In the genomic region with DNA sequence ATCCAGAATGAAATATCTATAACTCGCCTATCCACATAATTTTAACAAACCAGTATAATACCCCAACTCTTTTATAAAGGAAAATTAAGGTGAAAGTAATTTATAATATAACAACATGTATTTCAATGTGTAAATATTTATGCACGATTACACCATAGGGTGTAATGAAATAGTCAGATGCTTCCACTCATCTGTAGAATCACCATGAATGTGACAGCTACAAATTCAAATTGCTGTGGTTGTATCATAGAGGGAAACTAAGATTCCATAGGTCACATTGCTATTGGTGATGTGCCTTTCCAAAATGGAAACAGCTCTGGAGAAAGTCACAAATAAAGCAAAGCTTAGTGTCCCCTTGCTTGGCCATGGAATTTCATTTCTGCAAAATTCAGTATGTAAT, we compare ENCODE assay signal across 20 cellular contexts.
DNase-seq lines count a peak whose midpoint lies in the region; ATAC-seq and TF ChIP-seq lines count a peak whose summit lies in the region.
"Had no signal": no experiment of that assay in that cellular context is flagged by ENCODE, and none has a peak within 500 bp of the region (broad histone marks: within the 10 kb centered on the region; RNA-seq: fewer than 3 reads in every experiment).

No MANE protein-coding gene starts in this region.

- H3K36me3 ChIP-seq in IMR-90 (ENCODE audit: control insufficient read depth, insufficient read depth, low read length) (no peaks in the 10 kb centered on the region), ascending aorta (no peaks in the 10 kb centered on the region), smooth muscle cell (ENCODE audit: low read depth) (no peaks in the 10 kb centered on the region)
- H3K36me3 ChIP-seq: colonic mucosa had no signal

- H3K9me3 Mint-ChIP-seq in type B pancreatic cell: no peaks in the 10 kb centered on the region
- H3K9me3 Mint-ChIP-seq: naive thymus-derived CD8-positive, alpha-beta T cell had no signal

- dilution Hi-C loops in IMR-90 (cut with HindIII; ENCODE audit: low sequenced_read_pairs, unreplicated experiment): loop anchor here (25.0 kb wide), 1 partner anchor 97 kb away; a partner anchor contains a TSS

- H2AFZ ChIP-seq in IMR-90 (replicated peaks; ENCODE audit: low read length, poor library complexity) (no peak overlapping the region), smooth muscle cell (ENCODE audit: low read depth) (no peak overlapping the region)
- H2AFZ ChIP-seq: parathyroid adenoma had no signal

- no peak overlapping the region for H3K4me3 Mint-ChIP-seq in type B pancreatic cell
- H3K4me3 Mint-ChIP-seq: naive thymus-derived CD8-positive, alpha-beta T cell had no signal

- peaks cover 10% of the 10 kb centered on the region for H3K9me1 ChIP-seq in IMR-90 (ENCODE audit: insufficient read depth, low read length)

- peak overlapping the region; percentile 21 to 76; a peak in 3 of 4 replicates for H4K8ac ChIP-seq in IMR-90 (ENCODE audit: low read depth in 2 of 2, low read length in 2 of 2)

- H3K27ac Mint-ChIP-seq in type B pancreatic cell: no peak overlapping the region
- H3K27ac Mint-ChIP-seq: naive thymus-derived CD8-positive, alpha-beta T cell had no signal

- peak overlapping the region; percentile 65 for H3K56ac ChIP-seq in IMR-90 (ENCODE audit: extremely low read depth, insufficient read depth, low read length)

- no peaks in the 10 kb centered on the region for H3K79me2 ChIP-seq in smooth muscle cell (ENCODE audit: low read depth)
- H3K79me2 ChIP-seq: parathyroid adenoma had no signal

- H2BK20ac ChIP-seq in IMR-90 (ENCODE audit: low read depth, low read length): peak overlapping the region; percentile 58

- H3K23ac ChIP-seq in IMR-90 (ENCODE audit: low read depth, low read length): peak overlapping the region; percentile 13; the same call in 1 of the 2 replicates

- H3K4me1 ChIP-seq in IMR-90 (ENCODE audit: control insufficient read depth, insufficient read depth, low read length) (peaks cover 21% of the 10 kb centered on the region), ascending aorta (peaks cover 6 to 72% of the 10 kb centered on the region in 2 donors), smooth muscle cell (ENCODE audit: low read depth) (peaks cover 7% of the 10 kb centered on the region)
- H3K4me1 ChIP-seq: colonic mucosa, parathyroid adenoma had no signal

- no peaks in the 10 kb centered on the region for H3K27me3 Mint-ChIP-seq in type B pancreatic cell

- peak overlapping the region; percentile 2; the same call in 1 of the 2 replicates for H2AK5ac ChIP-seq in IMR-90 (ENCODE audit: low read depth, low read length)

- peak overlapping the region; percentile 63; the same call in 1 of the 3 replicates for H2BK15ac ChIP-seq in IMR-90 (ENCODE audit: low read depth, low read length)

- DNase-seq in IMR-90: peak; percentile 44
- no peak for DNase-seq in ascending aorta (ENCODE audit: low spot score in 2 of 2)
- peak; percentile 28 for DNase-seq in fibroblast of pulmonary artery (ENCODE audit: low read depth)
- no peak for DNase-seq in smooth muscle cell (lab: John Stamatoyannopoulos, UW; ENCODE audit: unreplicated experiment)
- no peak for DNase-seq in type B pancreatic cell (ENCODE audit: extremely low spot score, unreplicated experiment)
- DNase-seq: activated CD4-positive, alpha-beta T cell treated with anti-CD3 and anti-CD28 coated beads for 48 hours; activated CD8-positive, alpha-beta memory T cell treated with anti-CD3 and anti-CD28 coated beads, Interleukin-2, amount 50 U/mL, for 4 hours; activated gamma-delta T cell treated with Interleukin-2 at 50 U/mL for 16 hours; anterior cingulate cortex; colonic mucosa; naive thymus-derived CD8-positive, alpha-beta T cell; NCI-H1417; NCI-H2171; stimulated activated CD8-positive, alpha-beta memory T cell treated with anti-CD3 and anti-CD28 coated beads, Interleukin-4, amount 100 ng/mL, for 48 hours; substantia nigra had no signal

- in situ Hi-C loops in IMR-90 (cut with MboI; ENCODE audit: low sequenced_read_pairs): no loop called here

- no peak for TF ChIP-seq POLR2A in IMR-90 (IDR thresholded peaks at IDR 0.05; ENCODE audit: low read depth, low read length)

- peak overlapping the region; percentile 80; the same call in 1 of the 2 replicates for H3K27ac ChIP-seq in IMR-90 (ENCODE audit: insufficient read depth, low read length)
- peak overlapping the region; percentile 58 to 76 for H3K27ac ChIP-seq in ascending aorta
- H3K27ac ChIP-seq in smooth muscle cell (ENCODE audit: low read depth): peak overlapping the region; percentile 50
- H3K27ac ChIP-seq: colonic mucosa, parathyroid adenoma, skin epidermis had no signal

- peak overlapping the region; percentile 70 for H2BK120ac ChIP-seq in IMR-90 (ENCODE audit: low read depth, low read length)

- no peak overlapping the region for H2AK9ac ChIP-seq in IMR-90 (replicated peaks; ENCODE audit: low read depth, low read length, poor library complexity)

- peak overlapping the region; percentile 44 for H3K4ac ChIP-seq in IMR-90 (ENCODE audit: low read depth, low read length)

- no peak for ATAC-seq in IMR-90 (ENCODE audit: low read depth)
- no peak for ATAC-seq in HG03439 (IDR thresholded peaks at IDR 0.05; ENCODE audit: unreplicated experiment)
- ATAC-seq in GM18868 (IDR thresholded peaks at IDR 0.05; ENCODE audit: unreplicated experiment): no peak
- ATAC-seq: naive thymus-derived CD8-positive, alpha-beta T cell had no signal

- peak overlapping the region; percentile 11 for H3K14ac ChIP-seq in IMR-90 (replicated peaks; ENCODE audit: low read depth, low read length)

- WGBS in IMR-90 (ENCODE audit: extremely low coverage in 2 of 2, insufficient read length in 1 of 2), 2 experiments: no CpG with 5 or more reads among the region's 2 CpGs
- WGBS in smooth muscle cell (ENCODE audit: low lambda C conversion rate): 29% methylated on average over 2 of the region's 2 CpGs

- peaks cover 4% of the 10 kb centered on the region for H3K36me3 Mint-ChIP-seq in type B pancreatic cell
- H3K36me3 Mint-ChIP-seq: naive thymus-derived CD8-positive, alpha-beta T cell had no signal

- CTCF ChIA-PET in IMR-90 (lab: Yijun Ruan, JAX): interaction anchor here (1.5 to 6.1 kb wide), 3 partner anchors 8 to 95 kb away, joined by 3 to 46 read pairs (median 7); a partner anchor contains a TSS

- TF ChIP-seq CTCF in IMR-90 (conservative IDR thresholded peaks at IDR 0.05; ENCODE audit: low read depth, low read length): no peak
- no peak for TF ChIP-seq CTCF in ascending aorta (IDR thresholded peaks at IDR 0.05)
- no peak for TF ChIP-seq CTCF in fibroblast of pulmonary artery (IDR thresholded peaks at IDR 0.05; ENCODE audit: low read length, missing control alignments)
- TF ChIP-seq CTCF in smooth muscle cell (IDR thresholded peaks at IDR 0.05; ENCODE audit: borderline replicate concordance, insufficient read depth, poor library complexity, severe bottlenecking): no peak
- no peak for TF ChIP-seq CTCF in type B pancreatic cell (conservative IDR thresholded peaks at IDR 0.05)

- H3K18ac ChIP-seq in IMR-90 (ENCODE audit: low read depth, low read length): peak overlapping the region; percentile 91; the same call in 1 of the 2 replicates

- H3K4me1 Mint-ChIP-seq in type B pancreatic cell (ENCODE audit: unreplicated experiment): peaks cover 12% of the 10 kb centered on the region

- POLR2A ChIA-PET in IMR-90 (lab: Charles Lee; ENCODE audit: unreplicated experiment): interaction anchor here (0.5 to 3.6 kb wide), 2 partner anchors 95 to 104 kb away, joined by 3 to 26 read pairs; a partner anchor contains a TSS

- H3K27me3 ChIP-seq in IMR-90 (ENCODE audit: control insufficient read depth, insufficient read depth, low read length): no peaks in the 10 kb centered on the region
- H3K27me3 ChIP-seq in ascending aorta: no peaks in the 10 kb centered on the region
- H3K27me3 ChIP-seq in smooth muscle cell (ENCODE audit: low read depth): no peaks in the 10 kb centered on the region
- H3K27me3 ChIP-seq: colonic mucosa had no signal

- H3K9me3 ChIP-seq in IMR-90 (ENCODE audit: control insufficient read depth, insufficient read depth, low read length): no peaks in the 10 kb centered on the region
- H3K9me3 ChIP-seq in ascending aorta: no peaks in the 10 kb centered on the region
- no peaks in the 10 kb centered on the region for H3K9me3 ChIP-seq in smooth muscle cell (replicated peaks; ENCODE audit: low read depth)
- H3K9me3 ChIP-seq: colonic mucosa had no signal

- H4K20me1 ChIP-seq in IMR-90 (ENCODE audit: insufficient read depth, low read length) (no peaks in the 10 kb centered on the region), smooth muscle cell (ENCODE audit: low read depth) (no peaks in the 10 kb centered on the region)

- H3K4me2 ChIP-seq in IMR-90 (ENCODE audit: low read depth, low read length) (peak overlapping the region; percentile 78; the same call in 1 of the 2 replicates), smooth muscle cell (peak overlapping the region; percentile 57)

- H3F3A ChIP-seq in smooth muscle cell (ENCODE audit: low read depth): peaks cover 5% of the 10 kb centered on the region

- H3K9ac ChIP-seq in IMR-90 (ENCODE audit: low read depth, low read length) (no peak overlapping the region), smooth muscle cell (ENCODE audit: low read depth) (no peak overlapping the region)
- H3K9ac ChIP-seq: parathyroid adenoma had no signal

- peak overlapping the region; percentile 78; the same call in 1 of the 2 replicates for H4K5ac ChIP-seq in IMR-90 (ENCODE audit: low read depth, low read length)

- intact Hi-C loops in IMR-90 (cut with micrococcal nuclease) (loop anchor here (10.0 kb wide), 1 partner anchor 499 kb away; no protein-coding TSS in a partner anchor), ascending aorta (cut with DNase I) (loop anchor here (5.0 kb wide), 1 partner anchor 227 kb away; a partner anchor contains a TSS)

- peaks cover 16 to 39% of the 10 kb centered on the region in 2 experiments; a peak in 3 of 4 replicates for H3K79me1 ChIP-seq in IMR-90 (ENCODE audit: low read depth in 1 of 2, low read length in 2 of 2)

- no peak overlapping the region for H3K4me3 ChIP-seq in IMR-90 (ENCODE audit: insufficient read depth, low read depth, low read length)
- no peak overlapping the region for H3K4me3 ChIP-seq in ascending aorta
- no peak overlapping the region for H3K4me3 ChIP-seq in fibroblast of pulmonary artery (replicated peaks; ENCODE audit: low read depth, low read length)
- H3K4me3 ChIP-seq in smooth muscle cell: no peak overlapping the region
- H3K4me3 ChIP-seq: colonic mucosa, lung, skin epidermis had no signal

- peak overlapping the region; percentile 50 for H4K91ac ChIP-seq in IMR-90 (ENCODE audit: insufficient read depth, low read depth, low read length)

- BruUV-seq in IMR-90 (replicated peaks; lab: Mats Ljungman, UMichigan): no TSS peak

- H2BK5ac ChIP-seq in IMR-90 (ENCODE audit: low read depth, low read length, poor library complexity, severe bottlenecking): peak overlapping the region; percentile 99

- no peak for TF ChIP-seq RAD21 in IMR-90 (IDR thresholded peaks at IDR 0.05; ENCODE audit: low read length)

TF ChIP-seq in IMR-90, 13 proteins besides CTCF, POLR2A, EP300 and RAD21 (continues in another document):
- peak; percentile 40 for TF ChIP-seq CEBPB (IDR thresholded peaks at IDR 0.05; ENCODE audit: low read depth, low read length)

Comparison
In these comparisons a context has a peak if more than half of its experiments do, and no peak if none do; other contexts are left out.
1. DNase-seq: peak in IMR-90 (single experiment) and fibroblast of pulmonary artery (single experiment); none in ascending aorta (0 of 2), smooth muscle cell (single experiment) and type B pancreatic cell (single experiment).
2. Peak in every context shown above with its lines, with median percentiles within 50 percentile points of each other: H3K27ac ChIP-seq.